In the genomic region with DNA sequence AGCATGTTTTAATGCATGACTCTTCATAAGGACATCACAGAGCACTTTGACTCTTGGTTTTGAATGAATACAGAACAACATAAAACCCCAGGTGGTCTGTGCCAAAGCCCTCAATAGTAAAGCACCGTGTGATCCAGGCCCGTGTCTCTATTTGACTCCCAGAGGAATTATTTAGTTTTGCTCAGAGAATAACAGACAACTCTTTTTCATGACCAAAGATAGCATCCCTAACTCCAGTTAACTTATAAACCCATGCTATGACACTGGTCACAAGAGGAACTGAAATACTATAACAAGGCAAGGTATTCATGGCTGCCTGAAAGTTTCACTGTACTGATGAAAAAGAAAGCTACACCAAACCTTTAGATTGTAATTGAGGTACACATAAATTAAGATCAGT, we compare ENCODE assay signal across 1 cellular context.
TF ChIP-seq lines count a peak whose summit lies in the region.

No MANE protein-coding gene starts in this region.

TF ChIP-seq in WTC11, 78 proteins besides CTCF, POLR2A, EP300 and RAD21 (continued from another document):
- TF ChIP-seq RORB (CRISPR knock-in tag; IDR thresholded peaks at IDR 0.05) (no peak), NR1H2 (CRISPR knock-in tag; IDR thresholded peaks at IDR 0.05) (no peak), GRHL2 (CRISPR knock-in tag; IDR thresholded peaks at IDR 0.05; ENCODE audit: insufficient replicate concordance, severe bottlenecking) (no peak), ERG (CRISPR knock-in tag; IDR thresholded peaks at IDR 0.05) (no peak)
- TF ChIP-seq, protein P1, sequence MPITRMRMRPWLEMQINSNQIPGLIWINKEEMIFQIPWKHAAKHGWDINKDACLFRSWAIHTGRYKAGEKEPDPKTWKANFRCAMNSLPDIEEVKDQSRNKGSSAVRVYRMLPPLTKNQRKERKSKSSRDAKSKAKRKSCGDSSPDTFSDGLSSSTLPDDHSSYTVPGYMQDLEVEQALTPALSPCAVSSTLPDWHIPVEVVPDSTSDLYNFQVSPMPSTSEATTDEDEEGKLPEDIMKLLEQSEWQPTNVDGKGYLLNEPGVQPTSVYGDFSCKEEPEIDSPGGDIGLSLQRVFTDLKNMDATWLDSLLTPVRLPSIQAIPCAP (CRISPR knock-in tag; IDR thresholded peaks at IDR 0.05): no peak
- TF ChIP-seq, protein P2, sequence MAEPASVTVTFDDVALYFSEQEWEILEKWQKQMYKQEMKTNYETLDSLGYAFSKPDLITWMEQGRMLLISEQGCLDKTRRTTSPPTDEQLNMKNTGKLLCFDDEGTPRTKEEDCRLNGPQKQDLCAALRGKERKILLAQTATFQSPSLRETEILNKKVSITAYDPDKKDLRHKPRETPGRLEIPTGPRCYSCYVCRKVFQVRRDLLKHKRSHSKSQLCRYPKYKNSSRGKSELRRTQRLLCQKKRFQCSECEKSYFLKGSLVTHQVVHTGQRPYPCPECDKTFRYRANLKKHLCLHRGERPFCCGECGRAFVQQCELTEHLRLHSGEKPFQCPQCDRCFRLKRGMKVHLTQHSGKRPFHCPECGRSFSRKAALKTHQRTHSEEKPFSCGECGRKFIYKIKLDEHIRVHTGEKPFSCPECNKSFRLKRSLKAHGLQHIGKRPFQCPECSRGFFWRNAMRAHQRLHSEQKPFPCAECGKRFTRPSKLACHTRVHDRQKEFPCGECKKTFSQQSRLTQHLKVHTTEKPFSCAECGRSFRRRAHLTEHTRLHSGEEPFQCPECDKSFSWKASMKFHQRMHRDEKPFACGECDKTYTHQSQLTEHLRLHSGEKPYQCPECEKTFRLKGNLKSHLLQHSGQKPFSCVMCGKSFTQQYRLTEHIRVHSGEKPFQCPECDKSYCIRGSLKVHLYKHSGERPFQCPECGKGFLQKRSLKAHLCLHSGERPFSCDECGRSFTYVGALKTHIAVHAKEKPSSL (CRISPR knock-in tag; conservative IDR thresholded peaks at IDR 0.05): no peak
